Comparison of ENCODE assay signal across 1 cellular context in genomic region chr2:174682578-174683391, GRCh38.
A peak's percentile ranks its signal among the peaks of the same experiment; 100 is the strongest.
TF ChIP-seq lines count a peak whose summit lies in the region.

No MANE protein-coding gene starts in this region.

TF ChIP-seq in GM12878, 131 proteins besides CTCF, POLR2A, EP300 and RAD21 (continued from another document and continues in another):
- no peak for TF ChIP-seq RELB (IDR thresholded peaks at IDR 0.05; ENCODE audit: low read depth)
- 0 out of 2 replicates have a peak, but pooled peaks have one; percentile 36 for TF ChIP-seq LARP7 (IDR thresholded peaks at IDR 0.05)
- TF ChIP-seq BCL3 (IDR thresholded peaks at IDR 0.05; ENCODE audit: borderline replicate concordance, insufficient read depth, low read depth, low read length, poor library complexity, severe bottlenecking) = no peak
- peak; percentile 54; the same call in 1 of the 2 replicates for TF ChIP-seq BACH1 (IDR thresholded peaks at IDR 0.05; ENCODE audit: borderline replicate concordance)
- TF ChIP-seq YBX1 (IDR thresholded peaks at IDR 0.05) = no peak
- TF ChIP-seq ESRRA (IDR thresholded peaks at IDR 0.05; ENCODE audit: low read length) = no peak
- TF ChIP-seq TARDBP (IDR thresholded peaks at IDR 0.05; ENCODE audit: borderline replicate concordance) = no peak
- peak; percentile 41; the same call in 1 of the 2 replicates for TF ChIP-seq MXI1 (IDR thresholded peaks at IDR 0.05; ENCODE audit: low read depth, low read length)
- TF ChIP-seq CBX5 (IDR thresholded peaks at IDR 0.05; ENCODE audit: low read depth) = no peak
- TF ChIP-seq ZNF687 (IDR thresholded peaks at IDR 0.05) = no peak; the same call in 1 of the 2 replicates
- no peak for TF ChIP-seq RUNX3 (IDR thresholded peaks at IDR 0.05; ENCODE audit: low read length)
- no peak for TF ChIP-seq PRDM15 (CRISPR knock-in tag; IDR thresholded peaks at IDR 0.05)
- no peak for TF ChIP-seq KLF5 (IDR thresholded peaks at IDR 0.05; ENCODE audit: partially characterized antibody)
- TF ChIP-seq USF2 (IDR thresholded peaks at IDR 0.05; ENCODE audit: borderline replicate concordance, low read depth, low read length) = no peak
- no peak for TF ChIP-seq SMC3 (IDR thresholded peaks at IDR 0.05; ENCODE audit: borderline replicate concordance, low read length)
- no peak for TF ChIP-seq WRNIP1 (IDR thresholded peaks at IDR 0.05; ENCODE audit: borderline replicate concordance, low read depth, low read length)
- no peak for TF ChIP-seq NFIC (IDR thresholded peaks at IDR 0.05; ENCODE audit: low read depth, low read length)
- no peak for TF ChIP-seq CHD1 (IDR thresholded peaks at IDR 0.05; ENCODE audit: low read depth, low read length)
- no peak for TF ChIP-seq ZBTB11 (CRISPR knock-in tag; IDR thresholded peaks at IDR 0.05)
- TF ChIP-seq MYC (IDR thresholded peaks at IDR 0.05; ENCODE audit: insufficient read depth, insufficient read length, insufficient replicate concordance, low read length, severe bottlenecking) = no peak
- no peak for TF ChIP-seq MEF2B (IDR thresholded peaks at IDR 0.05; ENCODE audit: partially characterized antibody, poor library complexity, severe bottlenecking)
- TF ChIP-seq JUND (IDR thresholded peaks at IDR 0.05; ENCODE audit: low read depth, low read length) = no peak
- no peak for TF ChIP-seq IRF5 (IDR thresholded peaks at IDR 0.05; ENCODE audit: borderline replicate concordance)
- peak; percentile 93 for TF ChIP-seq IKZF1 (conservative IDR thresholded peaks at IDR 0.05)
- TF ChIP-seq SMARCA5 (IDR thresholded peaks at IDR 0.05) = no peak
- TF ChIP-seq ZNF207 (IDR thresholded peaks at IDR 0.05; ENCODE audit: borderline replicate concordance) = no peak
- no peak for TF ChIP-seq ZSCAN29 (IDR thresholded peaks at IDR 0.05)
- no peak for TF ChIP-seq HSF1 (IDR thresholded peaks at IDR 0.05; ENCODE audit: low read depth, low read length)
- TF ChIP-seq ZNF217 (IDR thresholded peaks at IDR 0.05) = no peak; the same call in 1 of the 2 replicates
- no peak for TF ChIP-seq PBX3 (IDR thresholded peaks at IDR 0.05; ENCODE audit: insufficient replicate concordance, low read depth, low read length)
- peak in 1 of 2 experiments; percentile 7; a peak in 1 of 4 replicates for TF ChIP-seq BHLHE40 (IDR thresholded peaks at IDR 0.05; ENCODE audit: borderline replicate concordance in 1 of 2, low read depth in 2 of 2, low read length in 1 of 2)
- TF ChIP-seq JUNB (IDR thresholded peaks at IDR 0.05) = no peak
- TF ChIP-seq MTA2 (IDR thresholded peaks at IDR 0.05; ENCODE audit: low read depth) = no peak
- TF ChIP-seq CEBPZ (IDR thresholded peaks at IDR 0.05; ENCODE audit: low read depth, low read length) = no peak
